8 cellular contexts compared by ENCODE assay signal in the genomic region with DNA sequence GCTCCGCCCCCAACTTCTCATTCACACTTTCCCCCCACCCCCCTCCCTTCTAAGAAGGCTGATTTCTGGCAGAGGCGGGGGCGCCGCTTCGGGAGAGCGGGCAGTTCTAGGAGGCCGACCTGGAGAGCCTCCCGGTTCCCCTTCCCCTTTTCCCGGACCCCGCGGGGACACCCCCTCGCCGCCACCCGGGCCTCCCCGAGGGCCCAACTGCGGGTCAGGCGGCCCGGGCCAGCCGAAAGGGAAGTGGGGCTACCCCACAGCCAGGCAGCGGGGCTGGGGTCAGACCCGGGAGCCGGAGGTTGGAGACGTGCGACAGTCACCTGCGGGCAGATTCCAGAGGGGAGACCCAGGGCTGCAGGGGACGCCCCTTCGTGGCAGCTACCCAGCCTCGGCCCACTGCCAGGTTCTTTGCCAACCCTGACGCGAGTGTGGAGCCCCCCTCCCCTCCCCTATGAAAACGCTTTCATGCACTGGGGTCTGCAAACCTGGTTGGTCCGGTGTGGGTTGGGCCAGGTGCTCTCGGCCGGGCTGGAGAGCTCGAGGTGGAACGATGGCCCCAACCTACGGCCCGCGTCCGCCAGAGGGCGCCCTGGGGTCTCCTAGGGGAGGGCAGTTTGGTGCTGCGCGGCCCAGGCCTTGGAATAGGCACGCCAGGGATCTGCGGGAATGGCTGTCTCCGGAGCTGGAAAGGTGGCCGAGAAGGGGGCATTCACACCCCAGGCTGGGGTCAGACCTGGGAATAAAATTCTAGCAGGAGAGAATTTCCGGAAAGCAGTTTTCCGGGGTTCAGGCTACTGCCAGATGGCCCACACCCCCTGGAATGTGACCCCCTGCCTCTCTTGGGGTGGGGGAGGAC. TPM values are rescaled to one million over a fixed set of nuclear protein-coding genes. Genes with fewer than 3 reads are reported as not detected.
DNase-seq lines count a peak whose midpoint lies in the region; ATAC-seq, FAIRE-seq and TF ChIP-seq lines count a peak whose summit lies in the region.

No MANE protein-coding gene starts in this region.

- H3K9me3 ChIP-seq in BE2C (no peaks in the 10 kb centered on the region), KOPT-K1 (ENCODE audit: insufficient read depth, low read length, poor library complexity, severe bottlenecking) (no peaks in the 10 kb centered on the region)

- peak overlapping the region; percentile 50 for H3K4me3 ChIP-seq in BE2C (ENCODE audit: low read depth, low read length)

- H3K36me3 Mint-ChIP-seq in activated T-helper 1 cell treated with anti-CD3 and anti-CD28 coated beads, Interleukin-12 subunit alpha, Interleukin-12 subunit beta, Interleukin-2, Interleukin-4 antibody, amounts not matched to agents 30 ng/mL and 10 ng/mL and 1 ng/mL, durations not matched to agents 14 hours and 24 hours and 36 hours (ENCODE audit: low read depth), result peaks cover 28% of the 10 kb centered on the region
- H3K36me3 Mint-ChIP-seq in naive B cell, result no peaks in the 10 kb centered on the region

- no peaks in the 10 kb centered on the region for H3K27me3 Mint-ChIP-seq in activated T-helper 1 cell treated with anti-CD3 and anti-CD28 coated beads, Interleukin-12 subunit alpha, Interleukin-12 subunit beta, Interleukin-2, Interleukin-4 antibody, amounts not matched to agents 30 ng/mL and 10 ng/mL and 1 ng/mL, durations not matched to agents 14 hours and 24 hours and 36 hours (ENCODE audit: insufficient read depth)
- peaks cover 16 to 42% (median 19%) of the 10 kb centered on the region in 3 donors for H3K27me3 Mint-ChIP-seq in naive B cell

- DNase-seq in BE2C (peak; percentile 95), GM20000 (ENCODE audit: low spot score) (peak; percentile 92), RCC 7860 (ENCODE audit: low spot score) (peak; percentile 75), fibroblast of gingiva (ENCODE audit: low read depth) (peak; percentile 75), naive B cell (peak; percentile 82)
- DNase-seq in activated T-helper 1 cell treated with anti-CD3 and anti-CD28 coated beads, Interleukin-12 subunit alpha, Interleukin-12 subunit beta, Interleukin-2, Interleukin-4 antibody, amounts not matched to agents 30 ng/mL and 10 ng/mL and 1 ng/mL, durations not matched to agents 14 hours and 24 hours and 36 hours (ENCODE audit: low spot score), result peak; percentile 87
- peak; percentile 84 to 90 for DNase-seq in stimulated activated CD8-positive, alpha-beta memory T cell treated with anti-CD3 and anti-CD28 coated beads, Interleukin-7, amount 100 ng/mL, for 48 hours (ENCODE audit: extremely low read depth in 1 of 2, low read depth in 1 of 2)

- H3K27ac ChIP-seq in KOPT-K1 (ENCODE audit: low read depth, low read length, poor library complexity, severe bottlenecking), result peak overlapping the region; percentile 21

- H3K36me3 ChIP-seq in BE2C (no peaks in the 10 kb centered on the region), KOPT-K1 (ENCODE audit: insufficient read depth, low read length) (no peaks in the 10 kb centered on the region)

- ATAC-seq in naive B cell (ENCODE audit: low read depth in 2 of 2), result peak; percentile 29 to 40

- H3K27me3 ChIP-seq in BE2C, result peaks cover 23% of the 10 kb centered on the region

- FAIRE-seq in RCC 7860 (lab: Jason Lieb, UNC), result no peak

- H3K4me1 ChIP-seq in BE2C, result 0 out of 2 replicates have a peak, but pooled peaks cover 3% of the 10 kb centered on the region

- peak overlapping the region; percentile 79 for H3K4me3 Mint-ChIP-seq in activated T-helper 1 cell treated with anti-CD3 and anti-CD28 coated beads, Interleukin-12 subunit alpha, Interleukin-12 subunit beta, Interleukin-2, Interleukin-4 antibody, amounts not matched to agents 30 ng/mL and 10 ng/mL and 1 ng/mL, durations not matched to agents 14 hours and 24 hours and 36 hours
- peak overlapping the region; percentile 72 to 95 (median 89) for H3K4me3 Mint-ChIP-seq in naive B cell

- H3K4me1 Mint-ChIP-seq in activated T-helper 1 cell treated with anti-CD3 and anti-CD28 coated beads, Interleukin-12 subunit alpha, Interleukin-12 subunit beta, Interleukin-2, Interleukin-4 antibody, amounts not matched to agents 30 ng/mL and 10 ng/mL and 1 ng/mL, durations not matched to agents 14 hours and 24 hours and 36 hours (ENCODE audit: low read depth), result peaks cover 48% of the 10 kb centered on the region
- H3K4me1 Mint-ChIP-seq in naive B cell, result peaks cover 20 to 41% (median 28%) of the 10 kb centered on the region in 3 donors

- intact Hi-C loops in activated T-helper 1 cell treated with anti-CD3 and anti-CD28 coated beads, Interleukin-12 subunit alpha, Interleukin-12 subunit beta, Interleukin-2, Interleukin-4 antibody, amounts not matched to agents 30 ng/mL and 10 ng/mL and 1 ng/mL, durations not matched to agents 14 hours and 24 hours and 36 hours (cut with micrococcal nuclease), result loop anchor here (1.0 kb wide), 4 partner anchors 18 to 106 kb away; a partner anchor contains a TSS

- peak; percentile 82 for TF ChIP-seq CTCF in BE2C (IDR thresholded peaks at IDR 0.05; ENCODE audit: low read depth, low read length)
- TF ChIP-seq CTCF in GM20000 (IDR thresholded peaks at IDR 0.05; ENCODE audit: extremely low read depth, missing control alignments), result peak; percentile 84

- peak overlapping the region; percentile 85 for H3K27ac Mint-ChIP-seq in activated T-helper 1 cell treated with anti-CD3 and anti-CD28 coated beads, Interleukin-12 subunit alpha, Interleukin-12 subunit beta, Interleukin-2, Interleukin-4 antibody, amounts not matched to agents 30 ng/mL and 10 ng/mL and 1 ng/mL, durations not matched to agents 14 hours and 24 hours and 36 hours
- H3K27ac Mint-ChIP-seq in naive B cell, result peak overlapping the region; percentile 90 to 97 (median 95)

- no peaks in the 10 kb centered on the region for H3K9me3 Mint-ChIP-seq in activated T-helper 1 cell treated with anti-CD3 and anti-CD28 coated beads, Interleukin-12 subunit alpha, Interleukin-12 subunit beta, Interleukin-2, Interleukin-4 antibody, amounts not matched to agents 30 ng/mL and 10 ng/mL and 1 ng/mL, durations not matched to agents 14 hours and 24 hours and 36 hours
- no peaks in the 10 kb centered on the region for H3K9me3 Mint-ChIP-seq in naive B cell

RNA-seq across cellular contexts. Expression of a gene that starts 0.7 kb away (rescaled TPM):
- polyA plus RNA-seq in BE2C (2012; ENCODE audit: insufficient read depth, insufficient read length, low read depth), result 0.52 TPM
- total RNA-seq in activated T-helper 1 cell treated with anti-CD3 and anti-CD28 coated beads, Interleukin-12 subunit alpha, Interleukin-12 subunit beta, Interleukin-2, Interleukin-4 antibody, amounts not matched to agents 30 ng/mL and 10 ng/mL and 1 ng/mL, durations not matched to agents 14 hours and 24 hours and 36 hours, result 75.4 and 76.3 TPM in 2 replicates
- polyA plus RNA-seq in naive B cell (ENCODE audit: low read depth in 6 of 6), result 10 to 100 TPM in 4 of 6 donors, 1 to 10 TPM in 2; 4.7 to 29.1 (median 15.2) TPM

RNA-seq across cellular contexts. Expression of a gene that starts 17.9 kb away (rescaled TPM):
- polyA plus RNA-seq in BE2C (2012; ENCODE audit: insufficient read depth, insufficient read length, low read depth), result 66.0 TPM
- 71.9 and 73.5 TPM in 2 replicates for total RNA-seq in activated T-helper 1 cell treated with anti-CD3 and anti-CD28 coated beads, Interleukin-12 subunit alpha, Interleukin-12 subunit beta, Interleukin-2, Interleukin-4 antibody, amounts not matched to agents 30 ng/mL and 10 ng/mL and 1 ng/mL, durations not matched to agents 14 hours and 24 hours and 36 hours
- 10 to 100 TPM; 23.9 to 50.1 (median 29.8) TPM for polyA plus RNA-seq in naive B cell (ENCODE audit: low read depth in 6 of 6)

Comparison
In these comparisons a context has a peak if more than half of its experiments do, and no peak if none do; other contexts are left out.
1. Peak in every context shown above with its lines: DNase-seq, ATAC-seq, H3K4me3 ChIP-seq and H3K27ac ChIP-seq.